ENCODE assay signal across 16 cellular contexts in the genomic region with DNA sequence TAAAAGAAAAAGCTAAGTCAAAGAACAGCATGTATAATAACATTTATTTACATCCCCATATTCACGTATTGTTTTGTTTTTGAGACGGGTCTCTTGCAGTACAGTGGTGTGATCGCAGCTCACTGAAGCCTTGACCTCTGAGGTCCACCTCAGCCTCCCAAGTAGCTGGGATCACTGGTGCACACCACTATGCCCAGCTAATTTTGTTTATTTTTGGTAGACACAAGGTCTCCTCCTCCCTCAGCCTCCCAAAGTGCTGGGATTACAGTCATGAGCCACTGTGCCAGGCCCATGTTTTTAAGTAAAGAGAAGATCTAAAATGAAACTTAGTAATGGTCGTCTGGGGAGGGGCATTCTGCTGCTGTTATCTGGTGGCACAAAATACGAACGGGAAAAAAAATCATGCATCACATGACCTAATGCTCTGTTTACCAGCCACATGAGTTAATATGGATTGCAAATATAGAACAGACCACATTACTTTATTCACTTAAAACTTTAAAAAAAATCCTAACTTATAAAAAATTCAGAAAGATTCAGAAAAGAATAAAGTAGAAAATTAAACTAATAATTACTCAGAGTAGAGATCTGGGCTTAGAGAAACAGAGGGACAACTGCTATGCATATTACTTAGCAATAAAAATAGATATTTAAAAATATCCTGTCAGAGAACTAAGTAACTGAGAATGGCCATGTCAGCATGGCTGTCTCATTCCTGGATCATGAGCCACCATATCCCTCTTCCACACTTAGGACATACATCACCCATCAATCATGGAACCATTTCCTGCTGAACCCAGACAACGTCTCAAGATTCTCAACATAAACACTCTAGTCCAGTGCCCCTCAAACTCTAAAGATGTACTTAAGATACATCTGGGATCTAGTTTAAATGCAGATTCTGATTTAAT. TPM values are rescaled to one million over a fixed set of nuclear protein-coding genes. Genes with fewer than 3 reads are reported as not detected.
DNase-seq lines count a peak whose midpoint lies in the region; ATAC-seq and TF ChIP-seq lines count a peak whose summit lies in the region.
"Had no signal": no experiment of that assay in that cellular context is flagged by ENCODE, and none has a peak within 500 bp of the region (broad histone marks: within the 10 kb centered on the region; RNA-seq: fewer than 3 reads in every experiment).

No MANE protein-coding gene starts in this region.

- no peak overlapping the region for H4K91ac ChIP-seq in neuronal stem cell (ENCODE audit: low read depth, low read length, poor library complexity)

- H3K18ac ChIP-seq in neuronal stem cell (ENCODE audit: low read length), result no peak overlapping the region

- H3K36me3 Mint-ChIP-seq in CD8-positive, alpha-beta T cell, result peaks cover 80% of the 10 kb centered on the region
- H3K36me3 Mint-ChIP-seq in progenitor cell of endocrine pancreas (ENCODE audit: insufficient read depth), result peaks cover 38% of the 10 kb centered on the region

- intact Hi-C loops in CD8-positive, alpha-beta T cell (cut with DNase I, micrococcal nuclease), result loop anchor here (10.0 kb wide), 2 partner anchors 1055 to 1735 kb away; partner anchors contain the start of gene ACVR2A (in 1 of the 2)

- no peak overlapping the region for H3K4me2 ChIP-seq in neuronal stem cell (ENCODE audit: insufficient read depth, low read length, poor library complexity, severe bottlenecking)

- no peak overlapping the region for H4K8ac ChIP-seq in neuronal stem cell (ENCODE audit: low read depth, low read length)

- CTCF ChIA-PET in CD8-positive, alpha-beta T cell (lab: Charles Lee), result interaction anchor here (2.0 kb wide), 1 partner anchor 17 kb away, joined by 6 read pairs; no protein-coding TSS in a partner anchor

- TF ChIP-seq CTCF in CD8-positive, alpha-beta T cell (IDR thresholded peaks at IDR 0.05), result no peak
- TF ChIP-seq CTCF in RWPE2 (IDR thresholded peaks at IDR 0.05; ENCODE audit: poor library complexity, severe bottlenecking) (no peak), fibroblast of villous mesenchyme (IDR thresholded peaks at IDR 0.05; ENCODE audit: insufficient read depth, low read depth, low read length) (no peak), progenitor cell of endocrine pancreas (IDR thresholded peaks at IDR 0.05; ENCODE audit: unreplicated experiment) (no peak)

- no peaks in the 10 kb centered on the region for H3K79me1 ChIP-seq in neuronal stem cell (ENCODE audit: low read depth, low read length)

- no peak overlapping the region for H2BK15ac ChIP-seq in neuronal stem cell (ENCODE audit: low read length)

- no peaks in the 10 kb centered on the region for H3K27me3 ChIP-seq in CD8-positive, alpha-beta T cell (ENCODE audit: insufficient read depth, low read length)
- H3K27me3 ChIP-seq in RWPE2 (ENCODE audit: insufficient read depth, poor library complexity, severe bottlenecking), result no peaks in the 10 kb centered on the region
- no peaks in the 10 kb centered on the region for H3K27me3 ChIP-seq in neuronal stem cell (ENCODE audit: control insufficient read depth in 3 of 3, insufficient read depth in 3 of 3, low read depth in 1 of 3, low read length in 3 of 3)

- H2AFZ ChIP-seq in neuronal stem cell (ENCODE audit: low read length), result no peak overlapping the region

- H2BK120ac ChIP-seq in neuronal stem cell (ENCODE audit: low read depth, low read length), result no peak overlapping the region

- H3K9ac ChIP-seq in neuronal stem cell (ENCODE audit: low read depth, low read length, poor library complexity), result peak overlapping the region; percentile 63

- H3K14ac ChIP-seq in neuronal stem cell (ENCODE audit: low read length), result no peak overlapping the region

- no peak overlapping the region for H3K4me3 Mint-ChIP-seq in CD8-positive, alpha-beta T cell
- no peak overlapping the region for H3K4me3 Mint-ChIP-seq in progenitor cell of endocrine pancreas (ENCODE audit: low read depth)
- H3K4me3 Mint-ChIP-seq: B cell had no signal

- DNase-seq in CD8-positive, alpha-beta T cell, result no peak
- DNase-seq in RWPE2 (ENCODE audit: low spot score) (no peak), fibroblast of villous mesenchyme (ENCODE audit: low read depth) (peak; percentile 15), neuronal stem cell (ENCODE audit: low spot score) (no peak), SIG-M5 (lab: John Stamatoyannopoulos, UW) (no peak), NCI-H1694 treated with DMSO at 0.1 percent for 48 hours (lab: John Stamatoyannopoulos, UW) (no peak), progenitor cell of endocrine pancreas (ENCODE audit: low spot score, unreplicated experiment) (no peak)
- DNase-seq in activated naive CD4-positive, alpha-beta T cell (lab: John Stamatoyannopoulos, UW), result no peak
- DNase-seq: activated CD4-positive, CD25-positive, alpha-beta regulatory T cell; activated T-cell treated with anti-CD3 and anti-CD28 coated beads, Interleukin-2, amount 50 U/mL, for 48 hours; anterior cingulate cortex; effector CD4-positive, alpha-beta T cell; posterior cingulate gyrus; stimulated activated CD4-positive, alpha-beta T cell treated with anti-CD3 and anti-CD28 coated beads, Interleukin-1b, Interleukin-23, amount 100 ng/mL, for 48 hours had no signal

- H3K4me1 Mint-ChIP-seq in CD8-positive, alpha-beta T cell (ENCODE audit: low read depth), result peaks cover 66% of the 10 kb centered on the region
- peaks cover 16% of the 10 kb centered on the region for H3K4me1 Mint-ChIP-seq in progenitor cell of endocrine pancreas (ENCODE audit: low read depth)

- no peak overlapping the region for H2BK5ac ChIP-seq in neuronal stem cell (ENCODE audit: low read length)

- H3K36me3 ChIP-seq in CD8-positive, alpha-beta T cell (ENCODE audit: insufficient read depth, low read length), result peaks cover 16% of the 10 kb centered on the region
- H3K36me3 ChIP-seq in RWPE2 (ENCODE audit: low read depth) (peaks cover 99% of the 10 kb centered on the region), neuronal stem cell (replicated peaks in 1 of 2; ENCODE audit: control insufficient read depth in 2 of 2, insufficient read depth in 2 of 2, low read length in 2 of 2) (peaks cover 5 to 100% of the 10 kb centered on the region in 2 donors)

- H3K27ac ChIP-seq in CD8-positive, alpha-beta T cell (ENCODE audit: low read depth, low read length), result no peak overlapping the region
- no peak overlapping the region for H3K27ac ChIP-seq in RWPE2 (ENCODE audit: poor library complexity, severe bottlenecking)
- H3K27ac ChIP-seq in neuronal stem cell (replicated peaks; ENCODE audit: low read length), result no peak overlapping the region

- H3K27ac Mint-ChIP-seq in CD8-positive, alpha-beta T cell, result peak overlapping the region; percentile 55
- H3K27ac Mint-ChIP-seq in progenitor cell of endocrine pancreas, result no peak overlapping the region
- H3K27ac Mint-ChIP-seq: B cell had no signal

- POLR2A ChIA-PET in CD8-positive, alpha-beta T cell (lab: Charles Lee), result no interaction called here

- no peaks in the 10 kb centered on the region for H3K27me3 Mint-ChIP-seq in CD8-positive, alpha-beta T cell (ENCODE audit: low read depth)
- no peaks in the 10 kb centered on the region for H3K27me3 Mint-ChIP-seq in progenitor cell of endocrine pancreas
- H3K27me3 Mint-ChIP-seq: B cell had no signal

- H2AK5ac ChIP-seq in neuronal stem cell (ENCODE audit: low read depth, low read length), result no peak overlapping the region

- H2BK12ac ChIP-seq in neuronal stem cell (ENCODE audit: low read length), result no peak overlapping the region

- no peak overlapping the region for H3K23ac ChIP-seq in neuronal stem cell (ENCODE audit: low read depth, low read length, poor library complexity)

- ATAC-seq in CD8-positive, alpha-beta T cell, result no peak
- peak; percentile 25; the same call in 1 of the 3 replicates for ATAC-seq in RWPE2 (ENCODE audit: low read depth)

- H3K4ac ChIP-seq in neuronal stem cell (ENCODE audit: low read length), result no peak overlapping the region

- H3K4me3 ChIP-seq in CD8-positive, alpha-beta T cell (ENCODE audit: low read depth, low read length), result no peak overlapping the region
- H3K4me3 ChIP-seq in RWPE2 (ENCODE audit: severe bottlenecking), result no peak overlapping the region
- H3K4me3 ChIP-seq in fibroblast of villous mesenchyme (ENCODE audit: low read depth, low read length), result no peak overlapping the region
- H3K4me3 ChIP-seq in neuronal stem cell (ENCODE audit: low read length in 2 of 2), result no peak overlapping the region
- H3K4me3 ChIP-seq: lung had no signal

- H3K4me1 ChIP-seq in CD8-positive, alpha-beta T cell (ENCODE audit: insufficient read depth, low read length), result peaks cover 25% of the 10 kb centered on the region
- H3K4me1 ChIP-seq in RWPE2 (ENCODE audit: insufficient read depth, poor library complexity, severe bottlenecking) (peaks cover 2% of the 10 kb centered on the region), neuronal stem cell (ENCODE audit: control insufficient read depth in 2 of 2, insufficient read depth in 1 of 2, low read depth in 1 of 2, low read length in 2 of 2) (peaks cover 0 to 2% of the 10 kb centered on the region in 2 donors)

- no CpG with 5 or more reads among the region's 7 CpGs for WGBS in neuronal stem cell (ENCODE audit: extremely low coverage in 2 of 2, insufficient read length in 2 of 2, insufficient replicate concordance in 1 of 2), 2 donors

- no peaks in the 10 kb centered on the region for H3K9me3 Mint-ChIP-seq in CD8-positive, alpha-beta T cell
- no peaks in the 10 kb centered on the region for H3K9me3 Mint-ChIP-seq in progenitor cell of endocrine pancreas (ENCODE audit: low read depth)

- H3K9me3 ChIP-seq in CD8-positive, alpha-beta T cell (ENCODE audit: low read length), result no peaks in the 10 kb centered on the region
- no peaks in the 10 kb centered on the region for H3K9me3 ChIP-seq in RWPE2 (ENCODE audit: severe bottlenecking)
- H3K9me3 ChIP-seq in neuronal stem cell (replicated peaks in 1 of 2; ENCODE audit: control insufficient read depth in 2 of 2, insufficient read depth in 1 of 2, low read depth in 1 of 2, low read length in 2 of 2), result no peaks in the 10 kb centered on the region

RNA-seq across cellular contexts. Expression of gene MMADHC, which starts 7.3 kb away (rescaled TPM):
- 10 to 100 TPM; 74.1 to 84.7 TPM for total RNA-seq in CD8-positive, alpha-beta T cell
- 173 and 265 TPM in 2 replicates for total RNA-seq in fibroblast of villous mesenchyme
- 70.2 TPM for polyA plus RNA-seq in neuronal stem cell (2013, experiment 1 of 2)
- polyA plus RNA-seq in neuronal stem cell (2013, experiment 2 of 2), result 68.6 TPM
- 80.0 and 83.9 TPM in 2 replicates for total RNA-seq in progenitor cell of endocrine pancreas
